ENCODE assay signal across 2 cellular contexts in the genomic region with DNA sequence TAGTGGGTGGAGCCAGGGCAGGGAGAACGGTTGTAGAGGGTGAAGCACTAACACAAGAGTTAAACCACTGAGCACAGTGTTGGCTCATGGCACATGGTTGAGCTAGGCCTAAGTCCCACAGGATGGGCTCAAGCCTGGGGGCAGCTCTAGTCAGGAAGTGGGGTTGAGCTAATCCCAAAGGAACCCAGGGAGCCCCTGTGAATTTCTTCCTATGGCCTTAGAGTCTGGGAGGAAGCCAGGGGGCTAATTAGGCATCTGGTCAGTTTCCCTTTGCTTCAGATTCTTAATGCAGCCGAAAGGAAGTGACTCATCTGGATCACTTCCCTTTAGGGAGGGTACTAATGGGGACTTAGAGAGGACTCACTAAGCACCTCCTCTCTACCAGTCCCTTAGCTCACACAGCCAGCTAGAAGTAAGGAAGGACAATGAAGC.
TF ChIP-seq lines count a peak whose summit lies in the region.

No MANE protein-coding gene starts in this region.

TF ChIP-seq in liver, 16 proteins besides CTCF, POLR2A, EP300 and RAD21:
- TF ChIP-seq RXRA (IDR thresholded peaks at IDR 0.05), result peak in 1 of 2 donors; percentile 13
- TF ChIP-seq YY1 (IDR thresholded peaks at IDR 0.05), result no peak
- TF ChIP-seq, protein P1, sequence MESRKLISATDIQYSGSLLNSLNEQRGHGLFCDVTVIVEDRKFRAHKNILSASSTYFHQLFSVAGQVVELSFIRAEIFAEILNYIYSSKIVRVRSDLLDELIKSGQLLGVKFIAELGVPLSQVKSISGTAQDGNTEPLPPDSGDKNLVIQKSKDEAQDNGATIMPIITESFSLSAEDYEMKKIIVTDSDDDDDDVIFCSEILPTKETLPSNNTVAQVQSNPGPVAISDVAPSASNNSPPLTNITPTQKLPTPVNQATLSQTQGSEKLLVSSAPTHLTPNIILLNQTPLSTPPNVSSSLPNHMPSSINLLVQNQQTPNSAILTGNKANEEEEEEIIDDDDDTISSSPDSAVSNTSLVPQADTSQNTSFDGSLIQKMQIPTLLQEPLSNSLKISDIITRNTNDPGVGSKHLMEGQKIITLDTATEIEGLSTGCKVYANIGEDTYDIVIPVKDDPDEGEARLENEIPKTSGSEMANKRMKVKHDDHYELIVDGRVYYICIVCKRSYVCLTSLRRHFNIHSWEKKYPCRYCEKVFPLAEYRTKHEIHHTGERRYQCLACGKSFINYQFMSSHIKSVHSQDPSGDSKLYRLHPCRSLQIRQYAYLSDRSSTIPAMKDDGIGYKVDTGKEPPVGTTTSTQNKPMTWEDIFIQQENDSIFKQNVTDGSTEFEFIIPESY (IDR thresholded peaks at IDR 0.05), result no peak
- TF ChIP-seq, protein P2, sequence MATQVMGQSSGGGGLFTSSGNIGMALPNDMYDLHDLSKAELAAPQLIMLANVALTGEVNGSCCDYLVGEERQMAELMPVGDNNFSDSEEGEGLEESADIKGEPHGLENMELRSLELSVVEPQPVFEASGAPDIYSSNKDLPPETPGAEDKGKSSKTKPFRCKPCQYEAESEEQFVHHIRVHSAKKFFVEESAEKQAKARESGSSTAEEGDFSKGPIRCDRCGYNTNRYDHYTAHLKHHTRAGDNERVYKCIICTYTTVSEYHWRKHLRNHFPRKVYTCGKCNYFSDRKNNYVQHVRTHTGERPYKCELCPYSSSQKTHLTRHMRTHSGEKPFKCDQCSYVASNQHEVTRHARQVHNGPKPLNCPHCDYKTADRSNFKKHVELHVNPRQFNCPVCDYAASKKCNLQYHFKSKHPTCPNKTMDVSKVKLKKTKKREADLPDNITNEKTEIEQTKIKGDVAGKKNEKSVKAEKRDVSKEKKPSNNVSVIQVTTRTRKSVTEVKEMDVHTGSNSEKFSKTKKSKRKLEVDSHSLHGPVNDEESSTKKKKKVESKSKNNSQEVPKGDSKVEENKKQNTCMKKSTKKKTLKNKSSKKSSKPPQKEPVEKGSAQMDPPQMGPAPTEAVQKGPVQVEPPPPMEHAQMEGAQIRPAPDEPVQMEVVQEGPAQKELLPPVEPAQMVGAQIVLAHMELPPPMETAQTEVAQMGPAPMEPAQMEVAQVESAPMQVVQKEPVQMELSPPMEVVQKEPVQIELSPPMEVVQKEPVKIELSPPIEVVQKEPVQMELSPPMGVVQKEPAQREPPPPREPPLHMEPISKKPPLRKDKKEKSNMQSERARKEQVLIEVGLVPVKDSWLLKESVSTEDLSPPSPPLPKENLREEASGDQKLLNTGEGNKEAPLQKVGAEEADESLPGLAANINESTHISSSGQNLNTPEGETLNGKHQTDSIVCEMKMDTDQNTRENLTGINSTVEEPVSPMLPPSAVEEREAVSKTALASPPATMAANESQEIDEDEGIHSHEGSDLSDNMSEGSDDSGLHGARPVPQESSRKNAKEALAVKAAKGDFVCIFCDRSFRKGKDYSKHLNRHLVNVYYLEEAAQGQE (IDR thresholded peaks at IDR 0.05), result no peak
- TF ChIP-seq FOXA2 (IDR thresholded peaks at IDR 0.05), result no peak
- TF ChIP-seq SP1 (IDR thresholded peaks at IDR 0.05), result peak; percentile 34
- TF ChIP-seq FOXA1 (IDR thresholded peaks at IDR 0.05), result no peak
- TF ChIP-seq, protein P3, sequence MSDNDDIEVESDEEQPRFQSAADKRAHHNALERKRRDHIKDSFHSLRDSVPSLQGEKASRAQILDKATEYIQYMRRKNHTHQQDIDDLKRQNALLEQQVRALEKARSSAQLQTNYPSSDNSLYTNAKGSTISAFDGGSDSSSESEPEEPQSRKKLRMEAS (IDR thresholded peaks at IDR 0.05), result peak; percentile 28
- TF ChIP-seq TAF1 (conservative IDR thresholded peaks at IDR 0.05), result no peak
- no peak for TF ChIP-seq HNF4G (IDR thresholded peaks at IDR 0.05)
- TF ChIP-seq, protein P4, sequence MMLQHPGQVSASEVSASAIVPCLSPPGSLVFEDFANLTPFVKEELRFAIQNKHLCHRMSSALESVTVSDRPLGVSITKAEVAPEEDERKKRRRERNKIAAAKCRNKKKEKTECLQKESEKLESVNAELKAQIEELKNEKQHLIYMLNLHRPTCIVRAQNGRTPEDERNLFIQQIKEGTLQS (IDR thresholded peaks at IDR 0.05), result no peak
- TF ChIP-seq HNF4A (conservative IDR thresholded peaks at IDR 0.05), result no peak
- TF ChIP-seq GABPA (IDR thresholded peaks at IDR 0.05 in 1 of 2, conservative IDR thresholded peaks at IDR 0.05 in 1 of 2), result peak; percentile 27 to 57
- no peak for TF ChIP-seq EGR1 (IDR thresholded peaks at IDR 0.05; ENCODE audit: low read depth in 2 of 2)
- TF ChIP-seq NR2F2 (IDR thresholded peaks at IDR 0.05), result peak; percentile 34
- TF ChIP-seq JUND (IDR thresholded peaks at IDR 0.05), result peak; percentile 89 to 91

TF ChIP-seq in HepG2, 621 proteins besides CTCF, POLR2A, EP300 and RAD21:
- no peak for TF ChIP-seq TRIM24 (CRISPR knock-in tag; IDR thresholded peaks at IDR 0.05)
- TF ChIP-seq ZNF549 (CRISPR knock-in tag; IDR thresholded peaks at IDR 0.05), result no peak
- TF ChIP-seq, protein P5, sequence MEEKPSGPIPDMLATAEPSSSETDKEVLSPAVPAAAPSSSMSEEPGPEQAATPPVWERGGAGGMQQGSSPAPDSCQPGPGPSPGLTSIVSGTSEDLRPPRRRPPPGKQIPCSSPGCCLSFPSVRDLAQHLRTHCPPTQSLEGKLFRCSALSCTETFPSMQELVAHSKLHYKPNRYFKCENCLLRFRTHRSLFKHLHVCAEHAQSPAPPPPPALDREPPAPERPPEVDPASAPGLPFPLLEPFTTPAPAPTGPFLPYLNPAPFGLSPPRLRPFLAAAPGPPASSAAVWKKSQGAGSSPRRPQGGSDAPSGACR (CRISPR knock-in tag; IDR thresholded peaks at IDR 0.05), result no peak
- no peak for TF ChIP-seq ZNF256 (CRISPR knock-in tag; conservative IDR thresholded peaks at IDR 0.05)
- no peak for TF ChIP-seq RBFOX2 (IDR thresholded peaks at IDR 0.05; ENCODE audit: low read depth, low read length)
- TF ChIP-seq ZNF282 (IDR thresholded peaks at IDR 0.05; ENCODE audit: partially characterized antibody), result no peak
- TF ChIP-seq, protein P6, sequence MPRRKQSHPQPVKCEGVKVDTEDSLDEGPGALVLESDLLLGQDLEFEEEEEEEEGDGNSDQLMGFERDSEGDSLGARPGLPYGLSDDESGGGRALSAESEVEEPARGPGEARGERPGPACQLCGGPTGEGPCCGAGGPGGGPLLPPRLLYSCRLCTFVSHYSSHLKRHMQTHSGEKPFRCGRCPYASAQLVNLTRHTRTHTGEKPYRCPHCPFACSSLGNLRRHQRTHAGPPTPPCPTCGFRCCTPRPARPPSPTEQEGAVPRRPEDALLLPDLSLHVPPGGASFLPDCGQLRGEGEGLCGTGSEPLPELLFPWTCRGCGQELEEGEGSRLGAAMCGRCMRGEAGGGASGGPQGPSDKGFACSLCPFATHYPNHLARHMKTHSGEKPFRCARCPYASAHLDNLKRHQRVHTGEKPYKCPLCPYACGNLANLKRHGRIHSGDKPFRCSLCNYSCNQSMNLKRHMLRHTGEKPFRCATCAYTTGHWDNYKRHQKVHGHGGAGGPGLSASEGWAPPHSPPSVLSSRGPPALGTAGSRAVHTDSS (CRISPR knock-in tag; conservative IDR thresholded peaks at IDR 0.05), result no peak
- no peak for TF ChIP-seq SAP130 (CRISPR knock-in tag; IDR thresholded peaks at IDR 0.05; ENCODE audit: low read depth)
- TF ChIP-seq ZNF7 (CRISPR knock-in tag; IDR thresholded peaks at IDR 0.05), result no peak
- no peak for TF ChIP-seq ZNF33B (CRISPR knock-in tag; IDR thresholded peaks at IDR 0.05)
